Comparison of ENCODE assay signal across 31 cellular contexts in genomic region chr9:125043148-125043547, GRCh38.
"Had no signal": no experiment of that assay in that cellular context is flagged by ENCODE, and none has a peak within 500 bp of the region (broad histone marks: within the 10 kb centered on the region; RNA-seq: fewer than 3 reads in every experiment).

No MANE protein-coding gene starts in this region.

- DNase-seq: Karpas-422, Kasumi-1, MG63, MM.1S, MV-4-11, NCI-H1048, NCI-H1092, NCI-H1092 treated with DMSO at 0.1 percent for 48 hours, NCI-H1105, NCI-H1105 treated with DMSO at 0.1 percent for 48 hours, NCI-H1417, NCI-H1417 treated with DMSO at 0.1 percent for 48 hours, NCI-H1436, NCI-H1436 treated with DMSO at 0.1 percent for 48 hours, NCI-H1694, NCI-H1694 treated with DMSO at 0.1 percent for 48 hours, NCI-H187, NCI-H187 treated with DMSO at 0.1 percent for 48 hours, NCI-H1930, NCI-H2029, NCI-H2029 treated with DMSO at 0.1 percent for 48 hours, NCI-H2081, NCI-H2081 treated with DMSO at 0.1 percent for 48 hours, NCI-H2107, NCI-H2171, NCI-H2171 treated with DMSO at 0.1 percent for 48 hours, NCI-H2227 treated with DMSO at 0.1 percent for 48 hours, NCI-H226, NCI-H345, NCI-H446, NCI-H446 treated with DMSO at 0.1 percent for 48 hours had no signal

- H3K9me3 ChIP-seq: MG63 had no signal

- H3K4me3 ChIP-seq: MG63 had no signal

- H3K27me3 ChIP-seq: MG63 had no signal
